Comparison of ENCODE assay signal across 21 cellular contexts in genomic region chr2:20522311-20522710, GRCh38.
A peak's percentile ranks its signal among the peaks of the same experiment; 100 is the strongest.
DNase-seq lines count a peak whose midpoint lies in the region; ATAC-seq and TF ChIP-seq lines count a peak whose summit lies in the region.
"Had no signal": no experiment of that assay in that cellular context is flagged by ENCODE, and none has a peak within 500 bp of the region (broad histone marks: within the 10 kb centered on the region; RNA-seq: fewer than 3 reads in every experiment).

No MANE protein-coding gene starts in this region.

- H2BK120ac ChIP-seq in trophoblast cell (ENCODE audit: insufficient read depth, low read length, poor library complexity) = no peak overlapping the region

- H3K4me3 ChIP-seq in trophoblast cell (ENCODE audit: low read depth, low read length) (no peak overlapping the region), stomach (no peak overlapping the region)
- H3K4me3 ChIP-seq: SJCRH30 had no signal

- H2AK5ac ChIP-seq in trophoblast cell (ENCODE audit: low read length) = no peak overlapping the region

- no peak for TF ChIP-seq POLR2A in stomach (IDR thresholded peaks at IDR 0.05)

- H3K36me3 ChIP-seq in trophoblast cell (ENCODE audit: control insufficient read depth in 1 of 2, insufficient read depth in 2 of 2, low read length in 2 of 2) (no peaks in the 10 kb centered on the region), stomach (no peaks in the 10 kb centered on the region)
- H3K36me3 ChIP-seq: SJCRH30 had no signal

- H3K4me1 Mint-ChIP-seq in stimulated activated naive CD8-positive, alpha-beta T cell treated with anti-CD3 and anti-CD28 coated beads, Interleukin-15, amount 100 ng/mL, for 72 hours = peaks cover 6% of the 10 kb centered on the region
- peaks cover 2% of the 10 kb centered on the region for H3K4me1 Mint-ChIP-seq in activated T-cell treated with anti-CD3 and anti-CD28 coated beads, Interleukin-2, amount 50 U/mL, for 24 hours (ENCODE audit: low read depth)
- H3K4me1 Mint-ChIP-seq: CD14-positive monocyte had no signal

- H3K4me1 ChIP-seq in trophoblast cell (ENCODE audit: control insufficient read depth in 1 of 2, insufficient read depth in 2 of 2, low read length in 2 of 2) (peaks cover 10 to 19% of the 10 kb centered on the region in 2 experiments), stomach (peaks cover 18 to 34% (median 23%) of the 10 kb centered on the region in 4 donors)

- H3K14ac ChIP-seq in trophoblast cell (ENCODE audit: low read length) = no peak overlapping the region

- H3K36me3 Mint-ChIP-seq in activated T-cell treated with anti-CD3 and anti-CD28 coated beads, Interleukin-2, amount 50 U/mL, for 24 hours (ENCODE audit: low read depth) = no peaks in the 10 kb centered on the region
- H3K36me3 Mint-ChIP-seq: CD14-positive monocyte had no signal

- no peak overlapping the region for H2BK5ac ChIP-seq in trophoblast cell (ENCODE audit: low read depth, low read length, poor library complexity)

- no CpG with 5 or more reads among the region's 6 CpGs for WGBS in trophoblast cell (ENCODE audit: extremely low coverage, insufficient coverage, insufficient read length)
- 52 to 80% (median 73%) methylated on average over 6 of the region's 6 CpGs for WGBS in stomach, 5 donors

- H3K79me1 ChIP-seq in trophoblast cell (ENCODE audit: low read length) = peaks cover 22% of the 10 kb centered on the region

- no peak for TF ChIP-seq CTCF in stomach (IDR thresholded peaks at IDR 0.05)

- peak overlapping the region; percentile 3 for H2BK12ac ChIP-seq in trophoblast cell (ENCODE audit: low read length)

- H3K9ac ChIP-seq in trophoblast cell (ENCODE audit: low read length) = no peak overlapping the region

- no peak overlapping the region for H3K4ac ChIP-seq in trophoblast cell (ENCODE audit: low read depth, low read length)

- H3K4me3 Mint-ChIP-seq in stimulated activated naive CD8-positive, alpha-beta T cell treated with anti-CD3 and anti-CD28 coated beads, Interleukin-15, amount 100 ng/mL, for 72 hours = no peak overlapping the region
- no peak overlapping the region for H3K4me3 Mint-ChIP-seq in activated T-cell treated with anti-CD3 and anti-CD28 coated beads, Interleukin-2, amount 50 U/mL, for 24 hours
- H3K4me3 Mint-ChIP-seq: CD14-positive monocyte had no signal

- intact Hi-C loops in stomach (cut with DNase I; ENCODE audit: low total_unique reads) = no loop called here

- H2AFZ ChIP-seq in trophoblast cell (ENCODE audit: insufficient read depth, low read length, poor library complexity) = no peak overlapping the region

- H3K27ac ChIP-seq in trophoblast cell (ENCODE audit: low read depth, low read length) (no peak overlapping the region), stomach (no peak overlapping the region)
- H3K27ac ChIP-seq: 22Rv1, HL-60, RWPE1, SJCRH30 had no signal

- no peak overlapping the region for H3K23ac ChIP-seq in trophoblast cell (ENCODE audit: low read length)

- H4K8ac ChIP-seq in trophoblast cell (ENCODE audit: low read depth, low read length) = no peak overlapping the region

- peaks cover 29% of the 10 kb centered on the region for H3K27me3 Mint-ChIP-seq in stimulated activated naive CD8-positive, alpha-beta T cell treated with anti-CD3 and anti-CD28 coated beads, Interleukin-15, amount 100 ng/mL, for 72 hours
- H3K27me3 Mint-ChIP-seq in activated T-cell treated with anti-CD3 and anti-CD28 coated beads, Interleukin-2, amount 50 U/mL, for 24 hours = no peaks in the 10 kb centered on the region

- no peaks in the 10 kb centered on the region for H3K27me3 ChIP-seq in trophoblast cell (ENCODE audit: insufficient read depth, low read length)
- H3K27me3 ChIP-seq in stomach = no peaks in the 10 kb centered on the region
- H3K27me3 ChIP-seq: SJCRH30 had no signal

- no peak overlapping the region for H4K12ac ChIP-seq in trophoblast cell (ENCODE audit: low read depth, low read length)

- H3K9me3 ChIP-seq in trophoblast cell (ENCODE audit: insufficient read depth, low read depth, low read length) (no peaks in the 10 kb centered on the region), stomach (no peaks in the 10 kb centered on the region)
- H3K9me3 ChIP-seq: SJCRH30 had no signal

- ATAC-seq in stimulated activated naive CD8-positive, alpha-beta T cell treated with anti-CD3 and anti-CD28 coated beads, Interleukin-15, amount 100 ng/mL, for 72 hours = peak; percentile 46
- ATAC-seq in stimulated activated naive CD8-positive, alpha-beta T cell treated with anti-CD3 and anti-CD28 coated beads, Interleukin-15, Interleukin-2, amounts not matched to agents 100 U/mL and 50 U/mL, for 24 hours = no peak
- ATAC-seq: HCT116 had no signal

- H3K79me2 ChIP-seq in trophoblast cell (ENCODE audit: control insufficient read depth, insufficient read depth, low read length, poor library complexity) = peaks cover 2% of the 10 kb centered on the region

- H3K18ac ChIP-seq in trophoblast cell (ENCODE audit: low read length) = no peak overlapping the region

- no peak overlapping the region for H3K4me2 ChIP-seq in trophoblast cell (ENCODE audit: low read length)

- peak overlapping the region; percentile 17 for H4K91ac ChIP-seq in trophoblast cell (ENCODE audit: low read depth, low read length)

- TF ChIP-seq EP300 in stomach (IDR thresholded peaks at IDR 0.05) = no peak

- H3K9me3 Mint-ChIP-seq in stimulated activated naive CD8-positive, alpha-beta T cell treated with anti-CD3 and anti-CD28 coated beads, Interleukin-15, amount 100 ng/mL, for 72 hours = peaks cover 0 to 12% of the 10 kb centered on the region in 2 donors
- no peaks in the 10 kb centered on the region for H3K9me3 Mint-ChIP-seq in activated T-cell treated with anti-CD3 and anti-CD28 coated beads, Interleukin-2, amount 50 U/mL, for 24 hours

- no peak overlapping the region for H3K27ac Mint-ChIP-seq in stimulated activated naive CD8-positive, alpha-beta T cell treated with anti-CD3 and anti-CD28 coated beads, Interleukin-15, amount 100 ng/mL, for 72 hours
- no peak overlapping the region for H3K27ac Mint-ChIP-seq in activated T-cell treated with anti-CD3 and anti-CD28 coated beads, Interleukin-2, amount 50 U/mL, for 24 hours

- DNase-seq in NCI-H146 (lab: John Stamatoyannopoulos, UW) (peak; percentile 10), NCI-H146 treated with DMSO at 0.1 percent for 48 hours (lab: John Stamatoyannopoulos, UW; ENCODE audit: unreplicated experiment) (no peak), trophoblast cell (no peak), stomach (no peak), NCI-H774 (lab: John Stamatoyannopoulos, UW) (no peak)
- no peak for DNase-seq in stimulated activated naive CD8-positive, alpha-beta T cell treated with anti-CD3 and anti-CD28 coated beads, Interleukin-15, amount 100 ng/mL, for 72 hours
- DNase-seq in stimulated activated naive CD8-positive, alpha-beta T cell treated with anti-CD3 and anti-CD28 coated beads, Interleukin-15, Interleukin-2, amounts not matched to agents 100 U/mL and 50 U/mL, for 24 hours = no peak
- DNase-seq in activated T-cell treated with anti-CD3 and anti-CD28 coated beads, Interleukin-2, amount 50 U/mL, for 24 hours = no peak
- DNase-seq: GOT3; KG1; NCI-H1105 treated with DMSO at 0.1 percent for 48 hours; NCI-H187; NCI-H446; NCI-H526; NK-92 treated with Interleukin-12 subunit alpha and Interleukin-12 subunit beta, amount 100 ng/mL, for 24 hours; SJCRH30 had no signal
